24 cellular contexts compared by ENCODE assay signal in genomic region chr3:29337565-29337964, GRCh38. TPM values are rescaled to one million over a fixed set of nuclear protein-coding genes. Genes with fewer than 3 reads are reported as not detected.
"Had no signal": no experiment of that assay in that cellular context is flagged by ENCODE, and none has a peak within 500 bp of the region (broad histone marks: within the 10 kb centered on the region; RNA-seq: fewer than 3 reads in every experiment).

No MANE protein-coding gene starts in this region.

- H3K27me3 ChIP-seq: hepatocyte, ovary, right atrium auricular region, tibial nerve had no signal

- H3K27ac ChIP-seq: hepatocyte, ovary, psoas muscle had no signal

- H3K4me2 ChIP-seq: hepatocyte had no signal

- H3K9me3 ChIP-seq: ovary, psoas muscle, right atrium auricular region, tibial nerve had no signal

- H2AFZ ChIP-seq: hepatocyte had no signal

- H3K4me3 ChIP-seq: hepatocyte, lung, ovary, psoas muscle, right atrium auricular region, tibial nerve had no signal

- ATAC-seq: activated T-cell treated with anti-CD3 and anti-CD28 coated beads, Interleukin-2, amount 50 U/mL, for 72 hours; left lobe of liver; natural killer cell; stimulated activated naive CD8-positive, alpha-beta T cell treated with anti-CD3 and anti-CD28 coated beads, Interleukin-15, Interleukin-2, amounts not matched to agents 100 U/mL and 50 U/mL, for 24 hours had no signal

- H3K36me3 ChIP-seq: ovary, right atrium auricular region, tibial nerve had no signal

- DNase-seq: activated CD4-positive, alpha-beta T cell treated with anti-CD3 and anti-CD28 coated beads for 4 hours; activated CD4-positive, alpha-beta T cell treated with anti-CD3 and anti-CD28 coated beads, Interleukin-2, amount 50 U/mL, for 48 hours; activated CD4-positive, CD25-positive, alpha-beta regulatory T cell; activated effector memory CD4-positive, alpha-beta T cell treated with Interleukin-2 at 50 U/mL for 16 hours; activated naive CD4-positive, alpha-beta T cell treated with anti-CD3 and anti-CD28 coated beads for 36 hours; activated naive CD8-positive, alpha-beta T cell treated with anti-CD3 and anti-CD28 coated beads, Interleukin-2, amount 10 ng/mL, durations not matched to agents 7 days and 5 days; activated T-cell treated with anti-CD3 and anti-CD28 coated beads, Interleukin-2, amount 50 U/mL, for 72 hours; amygdala; effector CD4-positive, alpha-beta T cell; foreskin melanocyte; glutamatergic neuron; immature natural killer cell; natural killer cell; ovary; stimulated activated CD4-positive, alpha-beta T cell treated with anti-CD3 and anti-CD28 coated beads, Interleukin-12 subunit alpha, Interleukin-12 subunit beta, amount 100 ng/mL, for 4 hours; stimulated activated CD4-positive, alpha-beta T cell treated with anti-CD3 and anti-CD28 coated beads, Interleukin-4, amount 100 ng/mL, for 4 hours; stimulated activated naive CD8-positive, alpha-beta T cell treated with anti-CD3 and anti-CD28 coated beads, Interleukin-15, Interleukin-2, amounts not matched to agents 100 U/mL and 50 U/mL, for 24 hours; T-helper 1 cell had no signal

RNA-seq across cellular contexts. Expression of gene RBMS3, which starts 56.7 kb away (rescaled TPM):
- polyA plus RNA-seq: immature natural killer cell had no signal
